In genomic region chr1:206575165-206575893, GRCh38 we compare ENCODE assay signal across 9 cellular contexts. TPM values are rescaled to one million over a fixed set of nuclear protein-coding genes. Genes with fewer than 3 reads are reported as not detected.
DNase-seq lines count a peak whose midpoint lies in the region; ATAC-seq and TF ChIP-seq lines count a peak whose summit lies in the region.
"Had no signal": no experiment of that assay in that cellular context is flagged by ENCODE, and none has a peak within 500 bp of the region (broad histone marks: within the 10 kb centered on the region; RNA-seq: fewer than 3 reads in every experiment).

No MANE protein-coding gene starts in this region.

- peak overlapping the region in 1 of 2 donors; percentile 0 for H3K4me3 ChIP-seq in left lung
- no peak overlapping the region for H3K4me3 ChIP-seq in uterus

- H3K36me3 ChIP-seq in left lung (no peaks in the 10 kb centered on the region), uterus (no peaks in the 10 kb centered on the region)

- TF ChIP-seq POLR2A in uterus (IDR thresholded peaks at IDR 0.05): no peak

- DNase-seq in DMS79 treated with DMSO at 0.1 percent for 48 hours (lab: John Stamatoyannopoulos, UW): peak; percentile 54
- DNase-seq in DMS79 (lab: John Stamatoyannopoulos, UW): no peak
- peak; percentile 84 for DNase-seq in NCI-H82 (lab: John Stamatoyannopoulos, UW)
- peak; percentile 81 for DNase-seq in astrocyte of the hippocampus (ENCODE audit: low read depth, low spot score)
- DNase-seq in left lung: peak in 1 of 2 donors; percentile 73
- no peak for DNase-seq in islet precursor cell
- DNase-seq in uterus: no peak

- H3K27ac ChIP-seq in left lung: peak overlapping the region; percentile 77 to 98
- H3K27ac ChIP-seq in uterus: peak overlapping the region in 1 of 2 donors; percentile 37
- H3K27ac ChIP-seq: 22Rv1 had no signal

- peaks cover 7 to 92% of the 10 kb centered on the region in 2 donors for H3K4me1 ChIP-seq in left lung
- no peaks in the 10 kb centered on the region for H3K4me1 ChIP-seq in uterus

- no peak for TF ChIP-seq CTCF in left lung (IDR thresholded peaks at IDR 0.05)
- no peak for TF ChIP-seq CTCF in uterus (IDR thresholded peaks at IDR 0.05)

- H3K9me3 ChIP-seq in left lung (no peaks in the 10 kb centered on the region), uterus (no peaks in the 10 kb centered on the region)

- ATAC-seq in left lung (peak; percentile 65), GM19452 (IDR thresholded peaks at IDR 0.05; ENCODE audit: unreplicated experiment) (no peak)

- no peaks in the 10 kb centered on the region for H3K27me3 ChIP-seq in left lung
- H3K27me3 ChIP-seq in uterus: no peaks in the 10 kb centered on the region

- intact Hi-C loops in left lung (cut with DNase I) (no loop called here), uterus (cut with DNase I; ENCODE audit: low total_unique reads) (no loop called here)

RNA-seq across cellular contexts. Expression of gene EIF2D, which starts 36.9 kb away (rescaled TPM):
- 10 to 100 TPM; 37.5 to 39.5 TPM for total RNA-seq in left lung
- total RNA-seq in uterus: 100 to 1,000 TPM in 1 of 4 donors, 10 to 100 TPM in 3; 19.1 to 106 (median 54.2) TPM

Comparison
In these comparisons a context has a peak if more than half of its experiments do, and no peak if none do; other contexts are left out.
1. DNase-seq: peak in DMS79 treated with DMSO at 0.1 percent for 48 hours (single experiment), NCI-H82 (single experiment) and astrocyte of the hippocampus (single experiment); none in DMS79 (single experiment), islet precursor cell (single experiment) and uterus (0 of 2).